ENCODE assay signal across 1 cellular context in the genomic region with DNA sequence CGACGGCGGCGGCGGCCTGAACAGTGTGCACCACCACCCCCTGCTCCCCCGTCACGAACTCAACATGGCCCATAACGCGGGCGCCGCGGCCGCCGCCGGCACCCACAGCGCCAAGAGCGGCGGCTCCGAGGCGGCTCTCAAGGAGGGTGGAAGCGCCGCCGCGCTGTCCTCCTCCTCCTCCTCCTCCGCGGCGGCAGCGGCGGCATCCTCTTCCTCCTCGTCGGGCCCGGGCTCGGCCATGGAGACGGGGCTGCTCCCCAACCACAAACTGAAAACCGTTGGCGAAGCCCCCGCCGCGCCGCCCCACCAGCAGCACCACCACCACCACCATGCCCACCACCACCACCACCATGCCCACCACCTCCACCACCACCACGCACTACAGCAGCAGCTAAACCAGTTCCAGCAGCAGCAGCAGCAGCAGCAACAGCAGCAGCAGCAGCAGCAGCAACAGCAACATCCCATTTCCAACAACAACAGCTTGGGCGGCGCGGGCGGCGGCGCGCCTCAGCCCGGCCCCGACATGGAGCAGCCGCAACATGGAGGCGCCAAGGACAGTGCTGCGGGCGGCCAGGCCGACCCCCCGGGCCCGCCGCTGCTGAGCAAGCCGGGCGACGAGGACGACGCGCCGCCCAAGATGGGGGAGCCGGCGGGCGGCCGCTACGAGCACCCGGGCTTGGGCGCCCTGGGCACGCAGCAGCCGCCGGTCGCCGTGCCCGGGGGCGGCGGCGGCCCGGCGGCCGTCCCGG.
A peak's percentile ranks its signal among the peaks of the same experiment; 100 is the strongest.
TF ChIP-seq lines count a peak whose summit lies in the region.

No MANE protein-coding gene starts in this region.

TF ChIP-seq in HepG2, 621 proteins besides CTCF, POLR2A, EP300 and RAD21 (continued from another document and continues in another):
- TF ChIP-seq UBTF (CRISPR knock-in tag; IDR thresholded peaks at IDR 0.05) (peak; percentile 90; the same call in 1 of the 2 replicates), ZSCAN30 (CRISPR knock-in tag; IDR thresholded peaks at IDR 0.05) (no peak), ZNF225 (CRISPR knock-in tag; IDR thresholded peaks at IDR 0.05) (peak; percentile 84), FOXK2 (IDR thresholded peaks at IDR 0.05) (0 out of 2 replicates have a peak, but pooled peaks have one; percentile 13), MXD1 (CRISPR knock-in tag; IDR thresholded peaks at IDR 0.05) (peak; percentile 27; the same call in 1 of the 2 replicates), ZFX (CRISPR knock-in tag; IDR thresholded peaks at IDR 0.05; ENCODE audit: low read depth) (peak; percentile 86), ZNF678 (CRISPR knock-in tag; IDR thresholded peaks at IDR 0.05) (no peak), ZNF737 (CRISPR knock-in tag; IDR thresholded peaks at IDR 0.05; ENCODE audit: borderline replicate concordance) (no peak), CHCHD3 (CRISPR knock-in tag; IDR thresholded peaks at IDR 0.05) (peak; percentile 86), ZNF841 (CRISPR knock-in tag; IDR thresholded peaks at IDR 0.05; ENCODE audit: borderline replicate concordance) (peak; percentile 80; the same call in 1 of the 2 replicates), REL (CRISPR knock-in tag; conservative IDR thresholded peaks at IDR 0.05) (peak; percentile 71), ZNF616 (CRISPR knock-in tag; IDR thresholded peaks at IDR 0.05; ENCODE audit: low read depth) (0 out of 2 replicates have a peak, but pooled peaks have one; percentile 38), TCF12 (IDR thresholded peaks at IDR 0.05) (no peak), TCF12 (CRISPR knock-in tag; IDR thresholded peaks at IDR 0.05) (peak; percentile 8; the same call in 1 of the 2 replicates), TAF1 (CRISPR knock-in tag; IDR thresholded peaks at IDR 0.05) (peak; percentile 71), KLF6 (CRISPR knock-in tag; IDR thresholded peaks at IDR 0.05) (peak; percentile 10; the same call in 1 of the 2 replicates), NRL (CRISPR knock-in tag; IDR thresholded peaks at IDR 0.05; ENCODE audit: borderline replicate concordance) (peak; percentile 39; the same call in 1 of the 2 replicates), BORCS8-MEF2B (CRISPR knock-in tag; IDR thresholded peaks at IDR 0.05) (peak; percentile 43; the same call in 1 of the 2 replicates), SIX4 (CRISPR knock-in tag; IDR thresholded peaks at IDR 0.05) (no peak), ZNF570 (CRISPR knock-in tag; IDR thresholded peaks at IDR 0.05; ENCODE audit: borderline replicate concordance) (no peak; the same call in 1 of the 2 replicates), RBFOX2 (IDR thresholded peaks at IDR 0.05; ENCODE audit: low read depth, low read length) (peak; percentile 84), ZBTB25 (CRISPR knock-in tag; IDR thresholded peaks at IDR 0.05) (0 out of 2 replicates have a peak, but pooled peaks have one; percentile 9), ZNF101 (CRISPR knock-in tag; IDR thresholded peaks at IDR 0.05; ENCODE audit: borderline replicate concordance, low read depth) (0 out of 2 replicates have a peak, but pooled peaks have one; percentile 21), ZSCAN31 (CRISPR knock-in tag; IDR thresholded peaks at IDR 0.05; ENCODE audit: low read depth) (peak; percentile 80; the same call in 1 of the 2 replicates), SAP130 (CRISPR knock-in tag; IDR thresholded peaks at IDR 0.05; ENCODE audit: low read depth) (peak; percentile 4; the same call in 1 of the 2 replicates), ZNF777 (CRISPR knock-in tag; IDR thresholded peaks at IDR 0.05) (no peak; the same call in none of the 2 replicates), ZNF605 (CRISPR knock-in tag; IDR thresholded peaks at IDR 0.05) (no peak), EEA1 (CRISPR knock-in tag; IDR thresholded peaks at IDR 0.05; ENCODE audit: borderline replicate concordance) (0 out of 2 replicates have a peak, but pooled peaks have one; percentile 33), FOXK1 (CRISPR knock-in tag; IDR thresholded peaks at IDR 0.05; ENCODE audit: borderline replicate concordance, low read depth) (no peak), CEBPB (IDR thresholded peaks at IDR 0.05; ENCODE audit: borderline replicate concordance, low read depth, low read length) (no peak), ARHGAP35 (CRISPR knock-in tag; IDR thresholded peaks at IDR 0.05; ENCODE audit: borderline replicate concordance) (peak; percentile 56; the same call in 1 of the 2 replicates), ZNF556 (CRISPR knock-in tag; IDR thresholded peaks at IDR 0.05; ENCODE audit: borderline replicate concordance) (0 out of 2 replicates have a peak, but pooled peaks have one; percentile 60), ZBTB8A (CRISPR knock-in tag; IDR thresholded peaks at IDR 0.05; ENCODE audit: borderline replicate concordance, low read depth) (0 out of 2 replicates have a peak, but pooled peaks have one; percentile 31), HOXA3 (CRISPR knock-in tag; IDR thresholded peaks at IDR 0.05) (0 out of 2 replicates have a peak, but pooled peaks have one; percentile 11), ZC3H13 (CRISPR knock-in tag; IDR thresholded peaks at IDR 0.05) (peak; percentile 96), ZNF501 (CRISPR knock-in tag; IDR thresholded peaks at IDR 0.05) (0 out of 2 replicates have a peak, but pooled peaks have one; percentile 8), HNRNPK (IDR thresholded peaks at IDR 0.05; ENCODE audit: low read depth, low read length, poor library complexity, severe bottlenecking) (peak; percentile 54), ZNF30 (CRISPR knock-in tag; IDR thresholded peaks at IDR 0.05) (0 out of 2 replicates have a peak, but pooled peaks have one; percentile 61), SP2 (CRISPR knock-in tag; IDR thresholded peaks at IDR 0.05) (0 out of 2 replicates have a peak, but pooled peaks have one; percentile 41), SALL1 (CRISPR knock-in tag; IDR thresholded peaks at IDR 0.05) (peak; percentile 60), ZMYM2 (CRISPR knock-in tag; IDR thresholded peaks at IDR 0.05) (no peak), HOXA9 (CRISPR knock-in tag; IDR thresholded peaks at IDR 0.05; ENCODE audit: borderline replicate concordance) (0 out of 2 replicates have a peak, but pooled peaks have one; percentile 53), ZNF530 (CRISPR knock-in tag; IDR thresholded peaks at IDR 0.05; ENCODE audit: low read depth) (no peak), PHF8 (CRISPR knock-in tag; IDR thresholded peaks at IDR 0.05) (peak; percentile 31), U2AF1 (optimal IDR thresholded peaks at IDR 0.05; ENCODE audit: low read depth, low read length) (peak; percentile 88)
- TF ChIP-seq, protein P1, sequence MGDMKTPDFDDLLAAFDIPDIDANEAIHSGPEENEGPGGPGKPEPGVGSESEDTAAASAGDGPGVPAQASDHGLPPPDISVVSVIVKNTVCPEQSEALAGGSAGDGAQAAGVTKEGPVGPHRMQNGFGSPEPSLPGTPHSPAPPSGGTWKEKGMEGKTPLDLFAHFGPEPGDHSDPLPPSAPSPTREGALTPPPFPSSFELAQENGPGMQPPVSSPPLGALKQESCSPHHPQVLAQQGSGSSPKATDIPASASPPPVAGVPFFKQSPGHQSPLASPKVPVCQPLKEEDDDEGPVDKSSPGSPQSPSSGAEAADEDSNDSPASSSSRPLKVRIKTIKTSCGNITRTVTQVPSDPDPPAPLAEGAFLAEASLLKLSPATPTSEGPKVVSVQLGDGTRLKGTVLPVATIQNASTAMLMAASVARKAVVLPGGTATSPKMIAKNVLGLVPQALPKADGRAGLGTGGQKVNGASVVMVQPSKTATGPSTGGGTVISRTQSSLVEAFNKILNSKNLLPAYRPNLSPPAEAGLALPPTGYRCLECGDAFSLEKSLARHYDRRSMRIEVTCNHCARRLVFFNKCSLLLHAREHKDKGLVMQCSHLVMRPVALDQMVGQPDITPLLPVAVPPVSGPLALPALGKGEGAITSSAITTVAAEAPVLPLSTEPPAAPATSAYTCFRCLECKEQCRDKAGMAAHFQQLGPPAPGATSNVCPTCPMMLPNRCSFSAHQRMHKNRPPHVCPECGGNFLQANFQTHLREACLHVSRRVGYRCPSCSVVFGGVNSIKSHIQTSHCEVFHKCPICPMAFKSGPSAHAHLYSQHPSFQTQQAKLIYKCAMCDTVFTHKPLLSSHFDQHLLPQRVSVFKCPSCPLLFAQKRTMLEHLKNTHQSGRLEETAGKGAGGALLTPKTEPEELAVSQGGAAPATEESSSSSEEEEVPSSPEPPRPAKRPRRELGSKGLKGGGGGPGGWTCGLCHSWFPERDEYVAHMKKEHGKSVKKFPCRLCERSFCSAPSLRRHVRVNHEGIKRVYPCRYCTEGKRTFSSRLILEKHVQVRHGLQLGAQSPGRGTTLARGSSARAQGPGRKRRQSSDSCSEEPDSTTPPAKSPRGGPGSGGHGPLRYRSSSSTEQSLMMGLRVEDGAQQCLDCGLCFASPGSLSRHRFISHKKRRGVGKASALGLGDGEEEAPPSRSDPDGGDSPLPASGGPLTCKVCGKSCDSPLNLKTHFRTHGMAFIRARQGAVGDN (CRISPR knock-in tag; IDR thresholded peaks at IDR 0.05): peak; percentile 47
- TF ChIP-seq, protein P2, sequence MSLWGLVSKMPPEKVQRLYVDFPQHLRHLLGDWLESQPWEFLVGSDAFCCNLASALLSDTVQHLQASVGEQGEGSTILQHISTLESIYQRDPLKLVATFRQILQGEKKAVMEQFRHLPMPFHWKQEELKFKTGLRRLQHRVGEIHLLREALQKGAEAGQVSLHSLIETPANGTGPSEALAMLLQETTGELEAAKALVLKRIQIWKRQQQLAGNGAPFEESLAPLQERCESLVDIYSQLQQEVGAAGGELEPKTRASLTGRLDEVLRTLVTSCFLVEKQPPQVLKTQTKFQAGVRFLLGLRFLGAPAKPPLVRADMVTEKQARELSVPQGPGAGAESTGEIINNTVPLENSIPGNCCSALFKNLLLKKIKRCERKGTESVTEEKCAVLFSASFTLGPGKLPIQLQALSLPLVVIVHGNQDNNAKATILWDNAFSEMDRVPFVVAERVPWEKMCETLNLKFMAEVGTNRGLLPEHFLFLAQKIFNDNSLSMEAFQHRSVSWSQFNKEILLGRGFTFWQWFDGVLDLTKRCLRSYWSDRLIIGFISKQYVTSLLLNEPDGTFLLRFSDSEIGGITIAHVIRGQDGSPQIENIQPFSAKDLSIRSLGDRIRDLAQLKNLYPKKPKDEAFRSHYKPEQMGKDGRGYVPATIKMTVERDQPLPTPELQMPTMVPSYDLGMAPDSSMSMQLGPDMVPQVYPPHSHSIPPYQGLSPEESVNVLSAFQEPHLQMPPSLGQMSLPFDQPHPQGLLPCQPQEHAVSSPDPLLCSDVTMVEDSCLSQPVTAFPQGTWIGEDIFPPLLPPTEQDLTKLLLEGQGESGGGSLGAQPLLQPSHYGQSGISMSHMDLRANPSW (CRISPR knock-in tag; IDR thresholded peaks at IDR 0.05; ENCODE audit: borderline replicate concordance): no peak
- TF ChIP-seq, protein P3, sequence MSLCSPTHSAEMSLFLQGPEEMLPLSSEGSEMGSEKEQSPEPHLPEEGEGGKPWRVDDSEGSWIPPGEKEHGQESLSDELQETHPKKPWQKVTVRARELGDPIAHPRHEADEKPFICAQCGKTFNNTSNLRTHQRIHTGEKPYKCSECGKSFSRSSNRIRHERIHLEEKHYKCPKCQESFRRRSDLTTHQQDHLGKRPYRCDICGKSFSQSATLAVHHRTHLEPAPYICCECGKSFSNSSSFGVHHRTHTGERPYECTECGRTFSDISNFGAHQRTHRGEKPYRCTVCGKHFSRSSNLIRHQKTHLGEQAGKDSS (CRISPR knock-in tag; IDR thresholded peaks at IDR 0.05; ENCODE audit: borderline replicate concordance, low read depth): 0 out of 2 replicates have a peak, but pooled peaks have one; percentile 49
